8 cellular contexts compared by ENCODE assay signal in the genomic region with DNA sequence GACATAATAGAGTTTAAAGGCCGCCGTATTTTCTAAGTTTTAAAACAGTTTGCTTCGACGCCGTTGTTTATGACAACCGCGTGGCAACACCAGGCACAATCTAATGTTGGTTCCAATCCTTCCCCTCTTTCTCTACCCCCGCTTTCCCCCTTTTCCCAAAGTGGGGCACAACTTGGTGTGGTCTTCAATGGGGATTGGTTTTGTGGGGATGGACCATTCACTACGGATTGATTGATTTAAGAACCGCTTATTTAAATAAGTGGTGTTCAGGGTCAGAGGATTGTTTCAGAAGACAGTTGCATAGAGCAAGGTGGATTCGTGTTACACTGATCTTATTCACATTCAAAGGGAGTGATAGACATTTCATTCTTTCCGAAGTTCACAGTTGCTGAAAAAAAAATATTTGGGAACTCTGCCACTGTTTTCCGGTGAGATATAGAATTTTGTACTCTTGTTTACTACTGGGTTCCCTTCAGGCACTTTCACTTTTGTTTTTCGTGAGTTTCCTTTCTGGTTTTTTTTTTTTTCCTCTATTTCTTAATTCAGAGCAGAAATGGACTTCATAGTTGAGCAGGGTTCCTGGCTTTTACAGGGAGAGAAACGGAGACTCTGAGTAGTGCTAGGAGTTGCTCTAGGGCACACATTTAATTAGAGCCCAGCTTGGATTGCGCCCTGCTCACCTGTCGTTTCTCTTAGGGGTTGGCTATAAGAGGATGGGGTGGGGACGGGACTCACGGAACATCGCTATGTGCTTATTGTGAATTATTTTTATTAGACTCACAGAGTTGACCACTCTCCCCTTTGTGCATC.
DNase-seq lines count a peak whose midpoint lies in the region; ATAC-seq, FAIRE-seq and TF ChIP-seq lines count a peak whose summit lies in the region.

No MANE protein-coding gene starts in this region.

- H3K4me1 ChIP-seq in mesenchymal stem cell (ENCODE audit: control insufficient read depth, insufficient read depth, low read depth, low read length): peaks cover 11% of the 10 kb centered on the region
- peaks cover 0 to 41% (median 14%) of the 10 kb centered on the region in 4 donors for H3K4me1 ChIP-seq in tibial nerve

- H3K4me2 ChIP-seq in mesenchymal stem cell (ENCODE audit: low read length, poor library complexity, severe bottlenecking): peak overlapping the region; percentile 69

- no peak for FAIRE-seq in urothelium cell line (lab: Jason Lieb, UNC)

- H2BK5ac ChIP-seq in mesenchymal stem cell (ENCODE audit: low read depth, low read length, poor library complexity, severe bottlenecking): no peak overlapping the region

- no peak for TF ChIP-seq CTCF in tibial nerve (IDR thresholded peaks at IDR 0.05)

- no peak overlapping the region for H2AK5ac ChIP-seq in mesenchymal stem cell (ENCODE audit: low read length, severe bottlenecking)

- peak overlapping the region; percentile 72 to 87 for H3K18ac ChIP-seq in mesenchymal stem cell (ENCODE audit: low read depth in 1 of 2, low read length in 2 of 2)

- peak overlapping the region; percentile 74 for H4K8ac ChIP-seq in mesenchymal stem cell (ENCODE audit: low read length)

- H3K4ac ChIP-seq in mesenchymal stem cell (ENCODE audit: low read depth in 1 of 2, low read length in 2 of 2): peak overlapping the region; percentile 66 to 80

- H3K4me3 ChIP-seq in mesenchymal stem cell (ENCODE audit: insufficient read depth in 1 of 2, low read depth in 1 of 2, low read length in 2 of 2): peak overlapping the region; percentile 63 to 85
- H3K4me3 ChIP-seq in tibial nerve: peak overlapping the region; percentile 66 to 94 (median 72)

- H3K9ac ChIP-seq in mesenchymal stem cell (ENCODE audit: low read length): peak overlapping the region; percentile 100

- 9% methylated on average over 16 of the region's 20 CpGs for WGBS in mesenchymal stem cell
- 5% methylated on average over 20 of the region's 20 CpGs for WGBS in tibial nerve, 2 donors

- TF ChIP-seq POLR2A in tibial nerve (IDR thresholded peaks at IDR 0.05): no peak

- H2AFZ ChIP-seq in mesenchymal stem cell (ENCODE audit: low read depth, low read length): peak overlapping the region; percentile 48

- H2BK15ac ChIP-seq in mesenchymal stem cell (ENCODE audit: low read depth, poor library complexity, severe bottlenecking): no peak overlapping the region

- no peak overlapping the region for H4K91ac ChIP-seq in mesenchymal stem cell (ENCODE audit: low read length)

- H3K36me3 ChIP-seq in mesenchymal stem cell (ENCODE audit: control insufficient read depth in 1 of 2, insufficient read depth in 2 of 2, low read depth in 1 of 2, low read length in 2 of 2) (no peaks in the 10 kb centered on the region), tibial nerve (no peaks in the 10 kb centered on the region)

- peaks cover 2% of the 10 kb centered on the region for H3K79me1 ChIP-seq in mesenchymal stem cell (replicated peaks; ENCODE audit: low read length, poor library complexity, severe bottlenecking)

- H3K14ac ChIP-seq in mesenchymal stem cell (ENCODE audit: low read length in 2 of 2): no peak overlapping the region

- peak overlapping the region; percentile 64 for H2BK120ac ChIP-seq in mesenchymal stem cell (ENCODE audit: low read depth, low read length)

- peak; percentile 1 for ATAC-seq in HG02763 (IDR thresholded peaks at IDR 0.05; ENCODE audit: unreplicated experiment)

- DNase-seq in NCI-H2107 treated with DMSO at 0.1 percent for 48 hours (lab: John Stamatoyannopoulos, UW; ENCODE audit: unreplicated experiment): peak; percentile 79
- DNase-seq in NCI-H2107 (lab: John Stamatoyannopoulos, UW): no peak
- peak; percentile 41 for DNase-seq in SHP77 treated with DMSO at 0.1 percent for 48 hours (lab: John Stamatoyannopoulos, UW)
- peak; percentile 56 for DNase-seq in mesenchymal stem cell
- DNase-seq in tibial nerve (ENCODE audit: low spot score in 2 of 2): peak in 1 of 2 donors; percentile 36
- no peak for DNase-seq in urothelium cell line (ENCODE audit: low spot score)

- TF ChIP-seq EP300 in tibial nerve (IDR thresholded peaks at IDR 0.05): no peak

- H3K27me3 ChIP-seq in mesenchymal stem cell (ENCODE audit: control insufficient read depth in 1 of 2, insufficient read depth in 1 of 2, low read length in 2 of 2): no peaks in the 10 kb centered on the region
- H3K27me3 ChIP-seq in tibial nerve: no peaks in the 10 kb centered on the region

- H3K9me3 ChIP-seq in mesenchymal stem cell (ENCODE audit: control insufficient read depth, low read length) (no peaks in the 10 kb centered on the region), tibial nerve (no peaks in the 10 kb centered on the region)

- H3K23ac ChIP-seq in mesenchymal stem cell (ENCODE audit: low read length in 2 of 2): no peak overlapping the region

- no peak overlapping the region for H2BK12ac ChIP-seq in mesenchymal stem cell (ENCODE audit: low read length in 2 of 2)

- H3K27ac ChIP-seq in cingulate gyrus (ENCODE audit: low read depth, low read length) (peak overlapping the region; percentile 98), mesenchymal stem cell (ENCODE audit: low read length, poor library complexity, severe bottlenecking) (no peak overlapping the region), tibial nerve (peak overlapping the region; percentile 96 to 100 (median 97))

Comparison
In these comparisons a context has a peak if more than half of its experiments do, and no peak if none do; other contexts are left out.
1. DNase-seq: peak in NCI-H2107 treated with DMSO at 0.1 percent for 48 hours (single experiment), SHP77 treated with DMSO at 0.1 percent for 48 hours (single experiment) and mesenchymal stem cell (single experiment); none in NCI-H2107 (single experiment) and urothelium cell line (single experiment).